Comparison of ENCODE assay signal across 11 cellular contexts in genomic region chr10:14742382-14742781, GRCh38. TPM values are rescaled to one million over a fixed set of nuclear protein-coding genes. Genes with fewer than 3 reads are reported as not detected.
A peak's percentile ranks its signal among the peaks of the same experiment; 100 is the strongest.
DNase-seq lines count a peak whose midpoint lies in the region; ATAC-seq and TF ChIP-seq lines count a peak whose summit lies in the region.
"Had no signal": no experiment of that assay in that cellular context is flagged by ENCODE, and none has a peak within 500 bp of the region (broad histone marks: within the 10 kb centered on the region; RNA-seq: fewer than 3 reads in every experiment).

No MANE protein-coding gene starts in this region.

- peak overlapping the region; percentile 63; the same call in 1 of the 2 replicates for H3K18ac ChIP-seq in IMR-90 (ENCODE audit: low read depth, low read length)

- no peaks in the 10 kb centered on the region for H3K79me1 ChIP-seq in IMR-90 (ENCODE audit: low read depth in 1 of 2, low read length in 2 of 2)

- H4K20me1 ChIP-seq in IMR-90 (ENCODE audit: insufficient read depth, low read length) = no peaks in the 10 kb centered on the region
- H4K20me1 ChIP-seq in PC-9 (ENCODE audit: insufficient read depth) = no peaks in the 10 kb centered on the region

- ATAC-seq in GM18505 (IDR thresholded peaks at IDR 0.05; ENCODE audit: unreplicated experiment) (peak; percentile 11), GM21381 (IDR thresholded peaks at IDR 0.05; ENCODE audit: unreplicated experiment) (peak; percentile 7), IMR-90 (ENCODE audit: low read depth) (no peak), HG03521 (IDR thresholded peaks at IDR 0.05; ENCODE audit: unreplicated experiment) (no peak)
- ATAC-seq in naive thymus-derived CD4-positive, alpha-beta T cell = no peak

- no peak overlapping the region for H3K27ac ChIP-seq in IMR-90 (ENCODE audit: insufficient read depth, low read length)
- H3K27ac ChIP-seq in naive thymus-derived CD4-positive, alpha-beta T cell (ENCODE audit: low read depth, low read length) = no peak overlapping the region
- no peak overlapping the region for H3K27ac ChIP-seq in PC-9
- H3K27ac ChIP-seq: GM23248 had no signal

- peak overlapping the region in 6 of 10 donors; percentile 3 to 50 (median 14) for H3K4me3 Mint-ChIP-seq in naive thymus-derived CD4-positive, alpha-beta T cell

- H3K9me1 ChIP-seq in IMR-90 (ENCODE audit: insufficient read depth, low read length) = peaks cover 5% of the 10 kb centered on the region; the same call in 1 of the 2 replicates

- CTCF ChIA-PET in IMR-90 (lab: Yijun Ruan, JAX) (no interaction called here), PC-9 (lab: Charles Lee) (no interaction called here)
- CTCF ChIA-PET in naive thymus-derived CD4-positive, alpha-beta T cell (lab: Charles Lee) = no interaction called here

- H3K4me1 ChIP-seq in IMR-90 (ENCODE audit: control insufficient read depth, insufficient read depth, low read length) (peaks cover 5% of the 10 kb centered on the region; the same call in 1 of the 2 replicates), PC-9 (replicated peaks; ENCODE audit: insufficient read depth) (0 out of 2 replicates have a peak, but pooled peaks cover 3% of the 10 kb centered on the region)
- H3K4me1 ChIP-seq in naive thymus-derived CD4-positive, alpha-beta T cell (ENCODE audit: control insufficient read depth in 2 of 2, insufficient read depth in 2 of 2, low read length in 2 of 2) = peaks cover 0 to 4% of the 10 kb centered on the region in 2 donors

- H3K4ac ChIP-seq in IMR-90 (ENCODE audit: low read depth, low read length) = no peak overlapping the region

- H3K9me3 ChIP-seq in IMR-90 (ENCODE audit: control insufficient read depth, insufficient read depth, low read length) = 0 out of 2 replicates have a peak, but pooled peaks cover 2% of the 10 kb centered on the region
- no peaks in the 10 kb centered on the region for H3K9me3 ChIP-seq in naive thymus-derived CD4-positive, alpha-beta T cell (ENCODE audit: control insufficient read depth in 2 of 3, low read length in 3 of 3)
- no peaks in the 10 kb centered on the region for H3K9me3 ChIP-seq in PC-9 (ENCODE audit: insufficient read depth, low read depth)

- H2AFZ ChIP-seq in IMR-90 (replicated peaks; ENCODE audit: low read length, poor library complexity) (no peak overlapping the region), PC-9 (no peak overlapping the region)
- H2AFZ ChIP-seq: GM23248 had no signal

- POLR2A ChIA-PET in IMR-90 (lab: Charles Lee; ENCODE audit: unreplicated experiment) (no interaction called here), PC-9 (lab: Charles Lee; ENCODE audit: unreplicated experiment) (no interaction called here)
- POLR2A ChIA-PET in naive thymus-derived CD4-positive, alpha-beta T cell (lab: Charles Lee) = no interaction called here

- 0 out of 2 replicates have a peak, but pooled peaks cover 4% of the 10 kb centered on the region for H3K9me2 ChIP-seq in PC-9 (ENCODE audit: insufficient read depth)

- TF ChIP-seq CTCF in IMR-90 (conservative IDR thresholded peaks at IDR 0.05; ENCODE audit: low read depth, low read length) (no peak), PC-9 (conservative IDR thresholded peaks at IDR 0.05) (no peak)

- H3K27me3 ChIP-seq in IMR-90 (ENCODE audit: control insufficient read depth, insufficient read depth, low read length) = no peaks in the 10 kb centered on the region
- H3K27me3 ChIP-seq in naive thymus-derived CD4-positive, alpha-beta T cell (ENCODE audit: control insufficient read depth in 2 of 2, insufficient read depth in 2 of 2, low read length in 2 of 2) = no peaks in the 10 kb centered on the region
- no peaks in the 10 kb centered on the region for H3K27me3 ChIP-seq in PC-9 (ENCODE audit: insufficient read depth, low read depth)

- H3K36me3 ChIP-seq in IMR-90 (ENCODE audit: control insufficient read depth, insufficient read depth, low read length) = no peaks in the 10 kb centered on the region
- H3K36me3 ChIP-seq in naive thymus-derived CD4-positive, alpha-beta T cell (ENCODE audit: control insufficient read depth in 2 of 3, insufficient read depth in 3 of 3, low read length in 3 of 3) = no peaks in the 10 kb centered on the region
- H3K36me3 ChIP-seq in PC-9 (ENCODE audit: low read depth) = no peaks in the 10 kb centered on the region

- H3K4me2 ChIP-seq in IMR-90 (ENCODE audit: low read depth, low read length) (peak overlapping the region; percentile 3; the same call in 1 of the 2 replicates), PC-9 (no peak overlapping the region)

- no peaks in the 10 kb centered on the region for H3K27me3 Mint-ChIP-seq in naive thymus-derived CD4-positive, alpha-beta T cell

- no peak overlapping the region for H2AK5ac ChIP-seq in IMR-90 (ENCODE audit: low read depth, low read length)

- H3K23ac ChIP-seq in IMR-90 (ENCODE audit: low read depth, low read length) = no peak overlapping the region

- no peak overlapping the region for H3K56ac ChIP-seq in IMR-90 (ENCODE audit: extremely low read depth, insufficient read depth, low read length)

- H3K79me2 ChIP-seq in PC-9 (ENCODE audit: low read depth) = no peaks in the 10 kb centered on the region

- H3K4me3 ChIP-seq in IMR-90 (ENCODE audit: insufficient read depth, low read depth, low read length) (no peak overlapping the region), PC-9 (no peak overlapping the region)
- no peak overlapping the region for H3K4me3 ChIP-seq in naive thymus-derived CD4-positive, alpha-beta T cell (ENCODE audit: low read length)
- H3K4me3 ChIP-seq: GM23248 had no signal

- WGBS in IMR-90 (ENCODE audit: extremely low coverage in 2 of 2, insufficient read length in 1 of 2), 2 experiments = no CpG with 5 or more reads among the region's 1 CpG

- no peak overlapping the region; the same call in 2 of the 3 replicates for H2BK15ac ChIP-seq in IMR-90 (ENCODE audit: low read depth, low read length)

- H3K27ac Mint-ChIP-seq in naive thymus-derived CD4-positive, alpha-beta T cell = peak overlapping the region in 8 of 9 donors; percentile 4 to 50 (median 24)

- BruUV-seq in IMR-90 (replicated peaks; lab: Mats Ljungman, UMichigan) = no TSS peak
- no TSS peak for BruUV-seq in PC-9 (replicated peaks; lab: Mats Ljungman, UMichigan)

- no peak for DNase-seq in IMR-90
- DNase-seq in naive thymus-derived CD4-positive, alpha-beta T cell = no peak
- DNase-seq in PC-9 = no peak
- no peak for DNase-seq in DMS153 (lab: John Stamatoyannopoulos, UW)
- DNase-seq: foreskin fibroblast, GM23248, KG1, NCI-H1930 had no signal

- in situ Hi-C loops in IMR-90 (cut with MboI; ENCODE audit: low sequenced_read_pairs) = no loop called here

- H3K14ac ChIP-seq in IMR-90 (replicated peaks; ENCODE audit: low read depth, low read length) = no peak overlapping the region

- TF ChIP-seq RAD21 in IMR-90 (IDR thresholded peaks at IDR 0.05; ENCODE audit: low read length) = no peak

- intact Hi-C loops in IMR-90 (cut with micrococcal nuclease) = no loop called here
- intact Hi-C loops in naive thymus-derived CD4-positive, alpha-beta T cell (cut with micrococcal nuclease) = loop anchor here in 1 of 2 donors (2.0 to 5.0 kb wide), 2 partner anchors 20 to 95 kb away; no protein-coding TSS in a partner anchor
- intact Hi-C loops in PC-9 (cut with micrococcal nuclease; ENCODE audit: unreplicated experiment) = no loop called here

- H3K9ac ChIP-seq in IMR-90 (ENCODE audit: low read depth, low read length) = no peak overlapping the region
- H3K9ac ChIP-seq: GM23248 had no signal

- peak overlapping the region; percentile 35 for H2BK5ac ChIP-seq in IMR-90 (ENCODE audit: low read depth, low read length, poor library complexity, severe bottlenecking)

- H4K91ac ChIP-seq in IMR-90 (ENCODE audit: insufficient read depth, low read depth, low read length) = no peak overlapping the region; the same call in 1 of the 2 replicates

- peaks cover 3% of the 10 kb centered on the region; the same call in 1 of the 2 replicates for H3F3A ChIP-seq in PC-9 (ENCODE audit: insufficient read depth, low read depth)

- H3K4me1 Mint-ChIP-seq in naive thymus-derived CD4-positive, alpha-beta T cell = peaks cover 9 to 36% (median 27%) of the 10 kb centered on the region in 7 donors

- dilution Hi-C loops in IMR-90 (cut with HindIII; ENCODE audit: low sequenced_read_pairs, unreplicated experiment) = no loop called here

- H2BK20ac ChIP-seq in IMR-90 (ENCODE audit: low read depth, low read length) = peak overlapping the region; percentile 31; the same call in 1 of the 2 replicates

- peaks cover 0 to 32% (median 6%) of the 10 kb centered on the region in 11 donors for H3K9me3 Mint-ChIP-seq in naive thymus-derived CD4-positive, alpha-beta T cell

- H2BK120ac ChIP-seq in IMR-90 (ENCODE audit: low read depth, low read length) = no peak overlapping the region

- peak overlapping the region; percentile 43 for H4K5ac ChIP-seq in IMR-90 (ENCODE audit: low read depth, low read length)

- H3K36me3 Mint-ChIP-seq in naive thymus-derived CD4-positive, alpha-beta T cell = peaks cover 0 to 28% (median 3%) of the 10 kb centered on the region in 5 donors

- H4K8ac ChIP-seq in IMR-90 (ENCODE audit: low read depth in 2 of 2, low read length in 2 of 2) = no peak overlapping the region

- TF ChIP-seq POLR2A in GM18505 (IDR thresholded peaks at IDR 0.05; ENCODE audit: borderline replicate concordance, extremely low read depth, insufficient read depth, insufficient read length) (no peak), IMR-90 (IDR thresholded peaks at IDR 0.05; ENCODE audit: low read depth, low read length) (no peak)

- H2AK9ac ChIP-seq in IMR-90 (replicated peaks; ENCODE audit: low read depth, low read length, poor library complexity) = no peak overlapping the region

TF ChIP-seq in IMR-90, 13 proteins besides CTCF, POLR2A, EP300 and RAD21:
- TF ChIP-seq BHLHE40 (IDR thresholded peaks at IDR 0.05; ENCODE audit: low read depth, low read length) = no peak
- TF ChIP-seq MAFK (IDR thresholded peaks at IDR 0.05; ENCODE audit: low read depth, low read length) = no peak
- no peak for TF ChIP-seq MAZ (IDR thresholded peaks at IDR 0.05; ENCODE audit: borderline replicate concordance, low read depth, low read length)
- no peak for TF ChIP-seq MXI1 (IDR thresholded peaks at IDR 0.05; ENCODE audit: borderline replicate concordance, low read depth, low read length)
- no peak for TF ChIP-seq RFX5 (IDR thresholded peaks at IDR 0.05; ENCODE audit: low read depth, low read length)
- no peak for TF ChIP-seq CHD1 (IDR thresholded peaks at IDR 0.05; ENCODE audit: low read depth, low read length)
- TF ChIP-seq NFE2L2 (IDR thresholded peaks at IDR 0.05; ENCODE audit: low read depth, low read length) = no peak
- no peak for TF ChIP-seq SMC3 (IDR thresholded peaks at IDR 0.05; ENCODE audit: low read depth, low read length)

RNA-seq across cellular contexts. Expression of gene FAM107B, which starts 32.3 kb away (rescaled TPM):
- 27.1 and 46.4 TPM in 2 replicates for total RNA-seq in IMR-90 (2012; rRNA removed)
- 19.1 and 26.4 TPM in 2 replicates for polyA plus RNA-seq in IMR-90 (2012; rRNA removed)
- 3.5 and 6.9 TPM in 2 replicates for polyA plus RNA-seq in IMR-90 (2012; cell fraction: cytosol; rRNA removed)
- 3.2 and 19.8 TPM in 2 replicates for polyA plus RNA-seq in IMR-90 (2012; cell fraction: nucleus; rRNA removed; ENCODE audit: low replicate concordance)
- total RNA-seq in naive thymus-derived CD4-positive, alpha-beta T cell = 100 to 1,000 TPM; 167 to 231 (median 189) TPM
- polyA plus RNA-seq in naive thymus-derived CD4-positive, alpha-beta T cell = 100 to 1,000 TPM; 213 to 236 TPM
- 99.0 and 144 TPM in 2 replicates for total RNA-seq in PC-9 (2021)

Comparison
In these comparisons a context has a peak if more than half of its experiments do, and no peak if none do; other contexts are left out.
1. ATAC-seq: peak in GM18505 (single experiment) and GM21381 (single experiment); none in IMR-90 (single experiment), naive thymus-derived CD4-positive, alpha-beta T cell (single experiment) and HG03521 (single experiment).